Comparison of ENCODE assay signal across 8 cellular contexts in the genomic region with DNA sequence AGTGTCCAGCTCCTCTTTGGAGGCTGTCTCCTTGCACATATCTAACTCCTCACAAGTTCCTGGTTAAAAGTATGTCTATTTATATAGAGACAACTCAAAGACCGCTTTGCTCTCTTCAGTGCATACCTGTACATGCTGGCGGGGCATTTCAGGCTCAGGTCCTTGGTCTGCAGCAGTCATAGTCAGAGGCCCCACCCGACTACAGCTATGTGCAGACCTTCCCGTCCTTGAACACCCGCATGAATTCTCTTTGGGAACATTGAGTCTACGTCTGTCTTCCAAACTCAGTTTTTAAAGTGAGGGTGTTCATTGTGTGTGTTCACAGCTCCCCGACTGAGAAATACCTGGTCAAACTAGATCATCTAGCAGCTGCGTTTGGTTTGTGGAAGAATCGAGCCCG. TPM values are rescaled to one million over a fixed set of nuclear protein-coding genes. Genes with fewer than 3 reads are reported as not detected.
DNase-seq lines count a peak whose midpoint lies in the region; ATAC-seq and TF ChIP-seq lines count a peak whose summit lies in the region.

No MANE protein-coding gene starts in this region.

- H3K4me3 ChIP-seq in AG10803 (ENCODE audit: low read length) = peak overlapping the region; percentile 62

- no peak for DNase-seq in AG10803 (ENCODE audit: low read depth)
- peak; percentile 0 for DNase-seq in cerebellar cortex (ENCODE audit: low spot score)
- DNase-seq in naive B cell = no peak
- no peak for DNase-seq in NCI-H69 (lab: John Stamatoyannopoulos, UW)
- no peak for DNase-seq in DMS 273 treated with DMSO at 0.1 percent for 48 hours (lab: John Stamatoyannopoulos, UW)

- peaks cover 23% of the 10 kb centered on the region for H3K27me3 Mint-ChIP-seq in IgD-negative memory B cell
- peaks cover 0 to 33% (median 0%) of the 10 kb centered on the region in 3 donors for H3K27me3 Mint-ChIP-seq in naive B cell

- H3K4me1 Mint-ChIP-seq in IgD-negative memory B cell (peaks cover 20 to 36% (median 32%) of the 10 kb centered on the region in 3 donors), naive B cell (peaks cover 44 to 54% (median 45%) of the 10 kb centered on the region in 3 donors)

- H3K9me3 Mint-ChIP-seq in IgD-negative memory B cell (peaks cover 0 to 1% (median 0%) of the 10 kb centered on the region in 3 donors), naive B cell (peaks cover 0 to 12% (median 6%) of the 10 kb centered on the region in 7 donors)

- peak overlapping the region; percentile 77 to 98 (median 84) for H3K4me3 Mint-ChIP-seq in IgD-negative memory B cell
- peak overlapping the region in 7 of 8 donors; percentile 61 to 97 (median 90) for H3K4me3 Mint-ChIP-seq in naive B cell

- peak overlapping the region in 1 of 3 donors; percentile 99 for H3K27ac Mint-ChIP-seq in IgD-negative memory B cell
- peak overlapping the region in 4 of 6 donors; percentile 9 to 95 (median 82) for H3K27ac Mint-ChIP-seq in naive B cell

- peaks cover 3% of the 10 kb centered on the region for H3K36me3 Mint-ChIP-seq in IgD-negative memory B cell
- peaks cover 0 to 5% of the 10 kb centered on the region in 2 donors for H3K36me3 Mint-ChIP-seq in naive B cell

- ATAC-seq in naive B cell (ENCODE audit: low read depth in 2 of 2) (no peak), GM19324 (IDR thresholded peaks at IDR 0.05; ENCODE audit: low FRiP score, unreplicated experiment) (no peak), GM21825 (IDR thresholded peaks at IDR 0.05; ENCODE audit: unreplicated experiment) (no peak)

- TF ChIP-seq CTCF in AG10803 (conservative IDR thresholded peaks at IDR 0.05; ENCODE audit: low read length) = no peak

RNA-seq across cellular contexts. Expression of a gene that starts 4.2 kb away (rescaled TPM):
- polyA plus RNA-seq in IgD-negative memory B cell (10.2 TPM), naive B cell (ENCODE audit: low read depth in 6 of 6) (10 to 100 TPM in 2 of 6 donors, 1 to 10 TPM in 4; 3.4 to 15.5 (median 7.8) TPM)
